In genomic region chr17:82649501-82650261, GRCh38 we compare ENCODE assay signal across 10 cellular contexts. TPM values are rescaled to one million over a fixed set of nuclear protein-coding genes. Genes with fewer than 3 reads are reported as not detected.
A peak's percentile ranks its signal among the peaks of the same experiment; 100 is the strongest.
DNase-seq lines count a peak whose midpoint lies in the region; ATAC-seq, FAIRE-seq and TF ChIP-seq lines count a peak whose summit lies in the region.
"Had no signal": no experiment of that assay in that cellular context is flagged by ENCODE, and none has a peak within 500 bp of the region (broad histone marks: within the 10 kb centered on the region; RNA-seq: fewer than 3 reads in every experiment).

No MANE protein-coding gene starts in this region.

- FAIRE-seq in H1 (lab: Jason Lieb, UNC) = no peak
- FAIRE-seq: GM12891 had no signal

- H3K4me3 ChIP-seq in GM23338 (no peak overlapping the region), H1 (ENCODE audit: extremely low read depth in 1 of 4, insufficient read depth in 2 of 4, low read depth in 3 of 4, low read length in 4 of 4) (no peak overlapping the region), sigmoid colon (no peak overlapping the region), MG63 (no peak overlapping the region)

- H3K27ac ChIP-seq in GM23338 (ENCODE audit: low read depth) (no peak overlapping the region), RWPE1 (peak overlapping the region; percentile 97), H1 (ENCODE audit: low read depth, low read length) (no peak overlapping the region), sigmoid colon (peak overlapping the region in 2 of 4 donors; percentile 71 to 80)

- H3K14ac ChIP-seq in H1 (ENCODE audit: insufficient read length) = no peak overlapping the region

- peaks cover 23% of the 10 kb centered on the region for H4K20me1 ChIP-seq in GM23338 (replicated peaks; ENCODE audit: insufficient read depth)
- peaks cover 7% of the 10 kb centered on the region in 2 experiments for H4K20me1 ChIP-seq in H1 (replicated peaks in 1 of 2; ENCODE audit: control insufficient read depth in 1 of 2, insufficient read depth in 2 of 2, low read length in 2 of 2)

- no peak overlapping the region for H3K4ac ChIP-seq in H1 (replicated peaks; ENCODE audit: insufficient read length, low read depth, low read length)

- TF ChIP-seq RAD21 in H1 (IDR thresholded peaks at IDR 0.05 in 1 of 2, conservative IDR thresholded peaks at IDR 0.05 in 1 of 2; ENCODE audit: low read depth in 2 of 2, low read length in 2 of 2) = no peak

- WGBS in H1 (ENCODE audit: extremely low coverage in 1 of 2, insufficient coverage in 1 of 2, insufficient read length in 1 of 2, insufficient replicate concordance in 2 of 2, low coverage in 1 of 2, low lambda C conversion rate in 2 of 2, missing lambda C conversion rate in 1 of 2), 2 experiments = 94% methylated on average over 22 of the region's 22 CpGs; no CpG with 5 or more reads in 1 of the 2 experiments
- WGBS in sigmoid colon, 2 donors = 89 to 92% methylated on average over 22 of the region's 22 CpGs

- no peak overlapping the region for H3K18ac ChIP-seq in H1 (ENCODE audit: extremely low read depth, low read length)

- no peak overlapping the region for H2BK120ac ChIP-seq in H1 (replicated peaks; ENCODE audit: low read depth, low read length)

- ATAC-seq in GM23338 = no peak

- no peak overlapping the region for H2BK15ac ChIP-seq in H1 (ENCODE audit: low read length)

- H3K79me2 ChIP-seq in GM23338 (replicated peaks; ENCODE audit: insufficient read depth) (peaks cover 31% of the 10 kb centered on the region), H1 (ENCODE audit: control insufficient read depth in 1 of 2, insufficient read depth in 2 of 2, low read length in 2 of 2) (peaks cover 16 to 31% of the 10 kb centered on the region in 2 experiments)

- no peak overlapping the region for H3K56ac ChIP-seq in H1 (replicated peaks; ENCODE audit: insufficient read length, low read depth, low read length)

- no peaks in the 10 kb centered on the region; the same call in 1 of the 2 replicates for H3K79me1 ChIP-seq in H1 (ENCODE audit: low read depth, low read length)

- POLR2A ChIA-PET in RWPE1 (lab: Yijun Ruan, JAX; ENCODE audit: low non-redundant PET) (no interaction called here), H1 (lab: Charles Lee; ENCODE audit: partially characterized antibody) (interaction anchor here (0.6 kb wide), 1 partner anchor 101 kb away, joined by 3 read pairs; no protein-coding TSS in a partner anchor)

- H3K9me3 Mint-ChIP-seq in GM23338 = no peaks in the 10 kb centered on the region

- no peak overlapping the region for H4K5ac ChIP-seq in H1 (ENCODE audit: insufficient read length, low read depth, low read length)

- H2BK5ac ChIP-seq in H1 (ENCODE audit: low read depth, low read length) = no peak overlapping the region

- peaks cover 11% of the 10 kb centered on the region; the same call in 1 of the 2 replicates for H3F3A ChIP-seq in GM23338 (replicated peaks; ENCODE audit: low read depth)

- peaks cover 6% of the 10 kb centered on the region; the same call in 1 of the 2 replicates for H3K23me2 ChIP-seq in H1 (ENCODE audit: low read depth, low read length)

- H3K36me3 Mint-ChIP-seq in GM23338 (ENCODE audit: low read depth) = no peaks in the 10 kb centered on the region; the same call in 2 of the 3 replicates

- intact Hi-C loops in sigmoid colon (cut with DNase I) = loop anchor here (2.0 to 10.0 kb wide), 4 partner anchors 49 to 192 kb away; partner anchors contain the start of genes FN3KRP, NARF and RAB40B

- H3K36me3 ChIP-seq in GM23338 (ENCODE audit: insufficient read depth) (no peaks in the 10 kb centered on the region), H1 (ENCODE audit: control insufficient read depth in 2 of 4, insufficient read depth in 4 of 4, low read length in 3 of 4) (no peaks in the 10 kb centered on the region), sigmoid colon (no peaks in the 10 kb centered on the region), MG63 (peaks cover 9% of the 10 kb centered on the region)

- TF ChIP-seq CTCF in GM23338 (conservative IDR thresholded peaks at IDR 0.05; ENCODE audit: low read depth in 2 of 2) (no peak), RWPE1 (conservative IDR thresholded peaks at IDR 0.05; ENCODE audit: low read depth) (no peak), H1 (IDR thresholded peaks at IDR 0.05; ENCODE audit: control extremely low read depth in 1 of 3, insufficient read depth in 1 of 3, low read depth in 1 of 3, low read length in 3 of 3) (no peak), sigmoid colon (IDR thresholded peaks at IDR 0.05) (no peak)

- TF ChIP-seq EP300 in H1 (IDR thresholded peaks at IDR 0.05; ENCODE audit: borderline replicate concordance in 1 of 2, low read depth in 2 of 2, low read length in 2 of 2) (no peak), sigmoid colon (IDR thresholded peaks at IDR 0.05) (no peak)

- peaks cover 10% of the 10 kb centered on the region; the same call in 1 of the 2 replicates for H3K4me1 ChIP-seq in GM23338 (ENCODE audit: insufficient read depth)
- peaks cover 0 to 8% (median 3%) of the 10 kb centered on the region in 4 experiments; a peak in 5 of 7 replicates for H3K4me1 ChIP-seq in H1 (replicated peaks in 1 of 4; ENCODE audit: control insufficient read depth in 3 of 4, insufficient read depth in 4 of 4, low read length in 3 of 4)
- H3K4me1 ChIP-seq in sigmoid colon = peaks cover 0 to 37% (median 29%) of the 10 kb centered on the region in 4 donors

- no peak overlapping the region for H4K91ac ChIP-seq in H1 (replicated peaks; ENCODE audit: insufficient read length, low read length)

- no peak overlapping the region for H2AK5ac ChIP-seq in H1 (ENCODE audit: low read depth, low read length)

- H3K4me1 Mint-ChIP-seq in GM23338 = peaks cover 8% of the 10 kb centered on the region; the same call in 2 of the 3 replicates

- H3K23ac ChIP-seq in H1 (ENCODE audit: insufficient read length) = no peak overlapping the region

- CTCF ChIA-PET in RWPE1 (lab: Yijun Ruan, JAX) (no interaction called here), H1 (lab: Charles Lee; ENCODE audit: partially characterized antibody) (interaction anchor here (1.0 to 1.4 kb wide), 2 partner anchors 8 to 18 kb away, joined by 3 to 4 read pairs; no protein-coding TSS in a partner anchor)

- H3K4me2 ChIP-seq in GM23338 (no peak overlapping the region), H1 (ENCODE audit: insufficient read depth in 1 of 2, low read depth in 2 of 2, low read length in 2 of 2) (no peak overlapping the region; a peak in 1 of 4 replicates)

- H3K9me2 ChIP-seq in GM23338 (ENCODE audit: insufficient read depth) = no peaks in the 10 kb centered on the region

- H3K27me3 Mint-ChIP-seq in GM23338 (ENCODE audit: insufficient read depth, low read depth, poor library complexity) = peaks cover 19% of the 10 kb centered on the region

- H2BK12ac ChIP-seq in H1 (ENCODE audit: low read depth, low read length) = peak overlapping the region; percentile 19; the same call in 1 of the 2 replicates

- no peaks in the 10 kb centered on the region for H3K27me3 ChIP-seq in GM23338 (ENCODE audit: insufficient read depth)
- no peaks in the 10 kb centered on the region; a peak in 1 of 7 replicates for H3K27me3 ChIP-seq in H1 (replicated peaks in 1 of 4; ENCODE audit: control insufficient read depth in 3 of 4, extremely low read depth in 1 of 4, insufficient read depth in 3 of 4, low read length in 3 of 4)
- H3K27me3 ChIP-seq in sigmoid colon = no peaks in the 10 kb centered on the region
- no peaks in the 10 kb centered on the region for H3K27me3 ChIP-seq in MG63

- H4K8ac ChIP-seq in H1 (ENCODE audit: extremely low read depth, insufficient read depth, low read length) = peak overlapping the region; percentile 80

- TF ChIP-seq POLR2A in H1 (IDR thresholded peaks at IDR 0.05; ENCODE audit: control extremely low read depth in 1 of 2, low read depth in 2 of 2, low read length in 2 of 2) (no peak), sigmoid colon (IDR thresholded peaks at IDR 0.05) (no peak)

- H3K4me3 Mint-ChIP-seq in GM23338 = peak overlapping the region; percentile 48

- DNase-seq in GM23338 (ENCODE audit: low spot score) (no peak), RWPE1 (ENCODE audit: low spot score) (no peak), H1 (ENCODE audit: low read depth in 1 of 2, low spot score in 2 of 2) (no peak), sigmoid colon (peak; percentile 74), MG63 (no peak), GOT3 (lab: John Stamatoyannopoulos, UW) (no peak)
- DNase-seq in stimulated activated CD4-positive, alpha-beta T cell treated with anti-CD3 and anti-CD28 coated beads, Interleukin-4, amount 100 ng/mL, for 1 hour = no peak
- DNase-seq: activated T-cell treated with anti-CD3 and anti-CD28 coated beads for 4 hours, NCI-H1417 treated with DMSO at 0.1 percent for 48 hours had no signal

- H2AFZ ChIP-seq in GM23338 (no peak overlapping the region), H1 (ENCODE audit: low read length) (no peak overlapping the region)

- H2BK20ac ChIP-seq in H1 (ENCODE audit: low read length) = no peak overlapping the region

- H3K9me3 ChIP-seq in H1 (ENCODE audit: insufficient read depth in 2 of 2, low read depth in 1 of 2, low read length in 1 of 2) (no peaks in the 10 kb centered on the region), sigmoid colon (no peaks in the 10 kb centered on the region), MG63 (no peaks in the 10 kb centered on the region)

- no peak overlapping the region; the same call in 1 of the 2 replicates for H3K27ac Mint-ChIP-seq in GM23338

- H3K9ac ChIP-seq in H1 (replicated peaks in 1 of 4; ENCODE audit: extremely low read depth in 1 of 4, low read depth in 3 of 4, low read length in 3 of 4) = 0 out of 7 replicates have a peak overlapping the region, but pooled peaks of 1 of the 4 experiments have one; percentile 0

RNA-seq across cellular contexts. Expression of gene WDR45B, which starts 1.4 kb away (rescaled TPM):
- 96.4 and 97.6 TPM in 2 replicates for total RNA-seq in GM23338 (2014; rRNA removed; shearing (Covaris generic))
- polyA plus RNA-seq in GM23338 (2016; fragmentation: Nextera tagmentation; extraction: Ambion mirVana) (69.4 and 82.3 TPM in 2 replicates), H1 (2011; rRNA removed) (100 and 101 TPM in 2 replicates), sigmoid colon (10 to 100 TPM; 62.5 to 70.1 (median 67.5) TPM)
- total RNA-seq in H1 (2021; fragmentation: NEBNext Ultra II Directional; extraction: Animal tissue kit (Norgen Biotek cat#: 25700)) = 82.0 and 88.8 TPM in 2 replicates
- polyA plus RNA-seq in H1 (2011; cell fraction: cytosol; rRNA removed) = 110 TPM
- polyA plus RNA-seq in H1 (2011; cell fraction: nucleus; rRNA removed) = 107 TPM
- polyA plus RNA-seq in H1 (2012, experiment 1 of 2) = 81.1 to 86.2 TPM (median 86.2 TPM) in 4 replicates
- polyA plus RNA-seq in H1 (2012, experiment 2 of 2) = 57.9 TPM
- 70.1 TPM for polyA plus RNA-seq in H1 (2013, experiment 1 of 2)
- polyA plus RNA-seq in H1 (2013, experiment 2 of 2) = 72.8 TPM
- polyA minus RNA-seq in H1 (2011; rRNA and poly(A)+ RNA removed) = 93.1 and 96.5 TPM in 2 replicates
- 50.5 TPM for polyA minus RNA-seq in H1 (2011; cell fraction: cytosol; rRNA and poly(A)+ RNA removed)
- 34.8 TPM for polyA minus RNA-seq in H1 (2011; cell fraction: nucleus; rRNA and poly(A)+ RNA removed)
- total RNA-seq in sigmoid colon = 10 to 100 TPM; 51.7 to 67.0 (median 66.7) TPM
- total RNA-seq in MG63 (2014; rRNA removed; shearing (Covaris generic); ENCODE audit: low replicate concordance) = 110 and 119 TPM in 2 replicates

RNA-seq across cellular contexts. Expression of gene RAB40B, which starts 48.8 kb away (rescaled TPM):
- total RNA-seq in GM23338 (2014; rRNA removed; shearing (Covaris generic)) = 5.2 and 10.8 TPM in 2 replicates
- polyA plus RNA-seq in GM23338 (2016; fragmentation: Nextera tagmentation; extraction: Ambion mirVana) (2.8 and 4.2 TPM in 2 replicates), H1 (2011; rRNA removed) (4.6 and 7.1 TPM in 2 replicates), sigmoid colon (10 to 100 TPM; 14.0 to 26.4 (median 24.0) TPM)
- 3.1 and 3.3 TPM in 2 replicates for total RNA-seq in H1 (2021; fragmentation: NEBNext Ultra II Directional; extraction: Animal tissue kit (Norgen Biotek cat#: 25700))
- polyA plus RNA-seq in H1 (2011; cell fraction: cytosol; rRNA removed) = 2.9 TPM
- 5.8 TPM for polyA plus RNA-seq in H1 (2011; cell fraction: nucleus; rRNA removed)
- 4.1 to 5.9 TPM (median 4.3 TPM) in 4 replicates for polyA plus RNA-seq in H1 (2012, experiment 1 of 2)
- polyA plus RNA-seq in H1 (2012, experiment 2 of 2) = 13.5 TPM
- 2.4 TPM for polyA plus RNA-seq in H1 (2013, experiment 1 of 2)
- polyA plus RNA-seq in H1 (2013, experiment 2 of 2) = 3.6 TPM
- polyA minus RNA-seq in H1 (2011; rRNA and poly(A)+ RNA removed) = 0.95 and 1.5 TPM in 2 replicates
- 1.1 TPM for polyA minus RNA-seq in H1 (2011; cell fraction: cytosol; rRNA and poly(A)+ RNA removed)
- polyA minus RNA-seq in H1 (2011; cell fraction: nucleus; rRNA and poly(A)+ RNA removed) = 1.8 TPM
- 10 to 100 TPM; 11.7 to 32.7 (median 21.6) TPM for total RNA-seq in sigmoid colon
- total RNA-seq in MG63 (2014; rRNA removed; shearing (Covaris generic); ENCODE audit: low replicate concordance) = 11.1 and 11.6 TPM in 2 replicates
